In the genomic region with DNA sequence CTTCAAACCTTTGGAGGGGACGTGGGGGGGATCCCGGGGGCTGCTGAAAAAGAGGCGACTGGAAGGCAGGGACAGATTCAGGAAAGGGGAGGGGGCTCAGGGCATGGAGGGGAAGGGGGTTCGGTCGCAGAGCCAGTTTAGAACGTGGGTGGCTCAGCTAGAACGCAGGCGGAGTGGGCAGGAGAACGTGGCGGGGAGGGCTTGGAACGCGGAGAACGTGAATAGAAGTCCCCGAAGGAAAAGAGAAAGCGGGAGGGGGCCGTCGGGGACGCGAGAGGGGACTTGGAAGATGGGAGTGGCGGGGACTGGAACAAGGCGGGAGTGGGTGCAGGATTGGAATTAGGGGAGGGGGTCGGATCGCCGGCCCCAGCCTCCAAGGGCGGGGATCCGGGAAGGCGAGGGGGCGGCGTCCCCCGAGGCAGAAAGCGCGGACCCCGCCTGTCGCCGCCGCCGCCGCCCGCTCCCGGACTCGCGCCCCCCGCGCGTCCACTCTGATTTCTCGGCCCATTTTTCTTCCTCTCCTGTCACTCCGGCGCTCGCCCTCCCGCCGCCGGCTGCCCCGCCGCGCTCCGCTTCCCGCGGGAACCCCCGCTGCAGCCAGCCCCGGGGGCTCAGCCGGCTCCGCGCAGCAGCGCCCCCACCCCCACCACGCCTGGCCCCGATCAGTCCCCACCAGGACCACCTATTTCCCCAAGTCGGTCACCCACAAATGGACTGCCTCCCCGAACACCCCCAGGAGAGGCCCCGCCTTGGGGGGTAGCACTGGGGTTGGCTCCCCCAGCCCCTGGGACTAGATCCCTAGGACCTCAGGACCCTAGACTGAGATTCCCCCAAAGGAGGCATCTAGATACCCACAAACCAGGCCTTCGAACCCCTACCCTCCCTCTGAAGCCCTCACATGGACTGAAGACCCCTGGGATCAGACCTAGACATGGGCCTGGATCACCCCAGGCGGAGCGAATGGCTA, we compare ENCODE assay signal across 8 cellular contexts. TPM values are rescaled to one million over a fixed set of nuclear protein-coding genes. Genes with fewer than 3 reads are reported as not detected.
DNase-seq lines count a peak whose midpoint lies in the region; ATAC-seq lines count a peak whose summit lies in the region.

No MANE protein-coding gene starts in this region.

- DNase-seq in stimulated activated CD4-positive, alpha-beta T cell treated with anti-CD3 and anti-CD28 coated beads, Interleukin-4, amount 100 ng/mL, for 1 hour = peak; percentile 39
- DNase-seq in stimulated activated CD4-positive, alpha-beta T cell treated with anti-CD3 and anti-CD28 coated beads, Interleukin-2, amount 100 ng/mL, for 48 hours = no peak
- no peak for DNase-seq in activated naive CD8-positive, alpha-beta T cell treated with anti-CD3 and anti-CD28 coated beads, Interleukin-2, amount 50 U/mL, for 24 hours
- DNase-seq in memory B cell (ENCODE audit: low spot score in 2 of 2) (peak in 1 of 2 donors; percentile 47), NCI-H524 treated with DMSO at 0.1 percent for 48 hours (lab: John Stamatoyannopoulos, UW) (no peak), MG63 (no peak)

- peak overlapping the region; percentile 76 for H3K4me3 Mint-ChIP-seq in activated naive CD8-positive, alpha-beta T cell treated with anti-CD3 and anti-CD28 coated beads, Interleukin-2, amount 50 U/mL, for 24 hours
- peak overlapping the region; percentile 87 for H3K4me3 Mint-ChIP-seq in memory B cell

- H3K9me3 Mint-ChIP-seq in activated naive CD8-positive, alpha-beta T cell treated with anti-CD3 and anti-CD28 coated beads, Interleukin-2, amount 50 U/mL, for 24 hours = no peaks in the 10 kb centered on the region
- no peaks in the 10 kb centered on the region for H3K9me3 Mint-ChIP-seq in memory B cell

- no peaks in the 10 kb centered on the region for H3K36me3 Mint-ChIP-seq in activated naive CD8-positive, alpha-beta T cell treated with anti-CD3 and anti-CD28 coated beads, Interleukin-2, amount 50 U/mL, for 24 hours (ENCODE audit: low read depth)
- no peaks in the 10 kb centered on the region for H3K36me3 Mint-ChIP-seq in memory B cell

- H3K4me3 ChIP-seq in MG63 = no peak overlapping the region

- peaks cover 53% of the 10 kb centered on the region for H3K4me1 Mint-ChIP-seq in activated naive CD8-positive, alpha-beta T cell treated with anti-CD3 and anti-CD28 coated beads, Interleukin-2, amount 50 U/mL, for 24 hours
- H3K4me1 Mint-ChIP-seq in memory B cell = peaks cover 48% of the 10 kb centered on the region

- peaks cover 13% of the 10 kb centered on the region for H3K27me3 ChIP-seq in MG63

- H3K36me3 ChIP-seq in MG63 = no peaks in the 10 kb centered on the region

- ATAC-seq in activated naive CD8-positive, alpha-beta T cell treated with anti-CD3 and anti-CD28 coated beads, Interleukin-2, amount 50 U/mL, for 24 hours = no peak
- ATAC-seq in memory B cell (ENCODE audit: low read depth) = no peak
- no peak for ATAC-seq in GM19455 (IDR thresholded peaks at IDR 0.05; ENCODE audit: unreplicated experiment)
- no peak for ATAC-seq in HG03432 (IDR thresholded peaks at IDR 0.05; ENCODE audit: unreplicated experiment)

- H3K9me3 ChIP-seq in MG63 = no peaks in the 10 kb centered on the region

- peaks cover 14% of the 10 kb centered on the region for H3K27me3 Mint-ChIP-seq in activated naive CD8-positive, alpha-beta T cell treated with anti-CD3 and anti-CD28 coated beads, Interleukin-2, amount 50 U/mL, for 24 hours
- no peaks in the 10 kb centered on the region for H3K27me3 Mint-ChIP-seq in memory B cell

- peak overlapping the region; percentile 83 for H3K27ac Mint-ChIP-seq in activated naive CD8-positive, alpha-beta T cell treated with anti-CD3 and anti-CD28 coated beads, Interleukin-2, amount 50 U/mL, for 24 hours
- H3K27ac Mint-ChIP-seq in memory B cell = peak overlapping the region; percentile 93

RNA-seq across cellular contexts. Expression of gene ERFL, which starts 12.5 kb away (rescaled TPM):
- not detected in 2 replicates for total RNA-seq in MG63 (2014; rRNA removed; shearing (Covaris generic); ENCODE audit: low replicate concordance)

RNA-seq across cellular contexts. Expression of gene RABAC1, which starts 18.4 kb away (rescaled TPM):
- total RNA-seq in MG63 (2014; rRNA removed; shearing (Covaris generic); ENCODE audit: low replicate concordance) = 220 and 231 TPM in 2 replicates

RNA-seq across cellular contexts. Expression of gene ATP1A3, which starts 53.3 kb away (rescaled TPM):
- total RNA-seq in MG63 (2014; rRNA removed; shearing (Covaris generic); ENCODE audit: low replicate concordance) = not detected in 2 replicates

RNA-seq across cellular contexts. Expression of gene ARHGEF1, which starts 57.7 kb away (rescaled TPM):
- total RNA-seq in MG63 (2014; rRNA removed; shearing (Covaris generic); ENCODE audit: low replicate concordance) = 107 and 142 TPM in 2 replicates
